Comparison of ENCODE assay signal across 1 cellular context in genomic region chr3:129278970-129279906, GRCh38.
TF ChIP-seq lines count a peak whose summit lies in the region.

No MANE protein-coding gene starts in this region.

TF ChIP-seq in GM12878, 131 proteins besides CTCF, POLR2A, EP300 and RAD21 (continued from another document):
- TF ChIP-seq NKRF (conservative IDR thresholded peaks at IDR 0.05) (peak; percentile 75), HDGF (IDR thresholded peaks at IDR 0.05) (0 out of 2 replicates have a peak, but pooled peaks have one; percentile 72)
